ENCODE assay signal across 21 cellular contexts in genomic region chr14:20823859-20824258, GRCh38. TPM values are rescaled to one million over a fixed set of nuclear protein-coding genes. Genes with fewer than 3 reads are reported as not detected.
A peak's percentile ranks its signal among the peaks of the same experiment; 100 is the strongest.
DNase-seq lines count a peak whose midpoint lies in the region; ATAC-seq, FAIRE-seq and TF ChIP-seq lines count a peak whose summit lies in the region.
"Had no signal": no experiment of that assay in that cellular context is flagged by ENCODE, and none has a peak within 500 bp of the region (broad histone marks: within the 10 kb centered on the region; RNA-seq: fewer than 3 reads in every experiment).

No MANE protein-coding gene starts in this region.

- H4K91ac ChIP-seq in H1 (replicated peaks; ENCODE audit: insufficient read length, low read length) = no peak overlapping the region
- H4K91ac ChIP-seq in trophoblast cell (ENCODE audit: low read depth, low read length) = no peak overlapping the region

- no peak for TF ChIP-seq POLR2A in H1 (IDR thresholded peaks at IDR 0.05; ENCODE audit: control extremely low read depth in 1 of 2, low read depth in 2 of 2, low read length in 2 of 2)

- H3K4ac ChIP-seq in H1 (replicated peaks; ENCODE audit: insufficient read length, low read depth, low read length) (no peak overlapping the region), trophoblast cell (ENCODE audit: low read depth, low read length) (no peak overlapping the region)

- 95% methylated on average over 8 of the region's 8 CpGs; no CpG with 5 or more reads in 1 of the 2 experiments for WGBS in H1 (ENCODE audit: extremely low coverage in 1 of 2, insufficient coverage in 1 of 2, insufficient read length in 1 of 2, insufficient replicate concordance in 2 of 2, low coverage in 1 of 2, low lambda C conversion rate in 2 of 2, missing lambda C conversion rate in 1 of 2), 2 experiments
- WGBS in trophoblast cell (ENCODE audit: extremely low coverage, insufficient coverage, insufficient read length) = no CpG with 5 or more reads among the region's 8 CpGs

- H3K23me2 ChIP-seq in H1 (ENCODE audit: low read depth, low read length) = peaks cover 6% of the 10 kb centered on the region

- CTCF ChIA-PET in H1 (lab: Charles Lee; ENCODE audit: partially characterized antibody) = interaction anchor here (1.0 to 1.6 kb wide), 4 partner anchors 35 to 92 kb away, joined by 3 to 4 read pairs (median 4); no protein-coding TSS in a partner anchor

- no peak overlapping the region for H3K56ac ChIP-seq in H1 (replicated peaks; ENCODE audit: insufficient read length, low read depth, low read length)

- no peak overlapping the region for H3K23ac ChIP-seq in H1 (ENCODE audit: insufficient read length)
- H3K23ac ChIP-seq in trophoblast cell (ENCODE audit: low read length) = no peak overlapping the region

- TF ChIP-seq RAD21 in H1 (IDR thresholded peaks at IDR 0.05 in 1 of 2, conservative IDR thresholded peaks at IDR 0.05 in 1 of 2; ENCODE audit: low read depth in 2 of 2, low read length in 2 of 2) = no peak

- H3K9me3 ChIP-seq in H1 (ENCODE audit: insufficient read depth in 2 of 2, low read depth in 1 of 2, low read length in 1 of 2) (no peaks in the 10 kb centered on the region), trophoblast cell (ENCODE audit: insufficient read depth, low read depth, low read length) (peaks cover 7% of the 10 kb centered on the region)

- H3K4me3 ChIP-seq in H1 (ENCODE audit: extremely low read depth in 1 of 4, insufficient read depth in 2 of 4, low read depth in 3 of 4, low read length in 4 of 4) = no peak overlapping the region
- H3K4me3 ChIP-seq in trophoblast cell (ENCODE audit: low read depth, low read length) = no peak overlapping the region

- H4K20me1 ChIP-seq in H1 (replicated peaks in 1 of 2; ENCODE audit: control insufficient read depth in 1 of 2, insufficient read depth in 2 of 2, low read length in 2 of 2) = no peaks in the 10 kb centered on the region

- H4K12ac ChIP-seq in trophoblast cell (ENCODE audit: low read depth, low read length) = no peak overlapping the region

- POLR2A ChIA-PET in H1 (lab: Charles Lee; ENCODE audit: partially characterized antibody) = interaction anchor here (0.5 to 2.3 kb wide), 2 partner anchors 13 to 173 kb away, joined by 4 to 5 read pairs; no protein-coding TSS in a partner anchor

- no peaks in the 10 kb centered on the region for H3K79me1 ChIP-seq in H1 (ENCODE audit: low read depth, low read length)
- H3K79me1 ChIP-seq in trophoblast cell (ENCODE audit: low read length) = peaks cover 4% of the 10 kb centered on the region

- H3K9ac ChIP-seq in H1 (replicated peaks in 1 of 4; ENCODE audit: extremely low read depth in 1 of 4, low read depth in 3 of 4, low read length in 3 of 4) (no peak overlapping the region), trophoblast cell (ENCODE audit: low read length) (no peak overlapping the region)

- H3K18ac ChIP-seq in H1 (ENCODE audit: extremely low read depth, low read length) (no peak overlapping the region), trophoblast cell (ENCODE audit: low read length) (no peak overlapping the region)

- H2BK15ac ChIP-seq in H1 (ENCODE audit: low read length) = no peak overlapping the region

- no peak for TF ChIP-seq EP300 in H1 (IDR thresholded peaks at IDR 0.05; ENCODE audit: borderline replicate concordance in 1 of 2, low read depth in 2 of 2, low read length in 2 of 2)

- H2BK120ac ChIP-seq in H1 (replicated peaks; ENCODE audit: low read depth, low read length) = no peak overlapping the region
- no peak overlapping the region for H2BK120ac ChIP-seq in trophoblast cell (ENCODE audit: insufficient read depth, low read length, poor library complexity)

- DNase-seq in SK-MEL-5 (ENCODE audit: low read depth, low spot score) (peak; percentile 65), H1 (ENCODE audit: low read depth in 1 of 2, low spot score in 2 of 2) (no peak), trophoblast cell (no peak), hippocampal formation (lab: John Stamatoyannopoulos, UW) (no peak)
- DNase-seq: ACHN; CD4-positive, alpha-beta T cell; DMS153; DMS79; GDM1; GOT3; H9 had no signal

- ATAC-seq in HG03571 (IDR thresholded peaks at IDR 0.05; ENCODE audit: unreplicated experiment) (no peak), GM21390 (IDR thresholded peaks at IDR 0.05; ENCODE audit: unreplicated experiment) (no peak)
- ATAC-seq: HepG2 had no signal

- H2AFZ ChIP-seq in H1 (ENCODE audit: low read length) (no peak overlapping the region), trophoblast cell (ENCODE audit: insufficient read depth, low read length, poor library complexity) (no peak overlapping the region)

- H3K14ac ChIP-seq in H1 (ENCODE audit: insufficient read length) (no peak overlapping the region), trophoblast cell (ENCODE audit: low read length) (no peak overlapping the region)

- H3K36me3 ChIP-seq in H1 (ENCODE audit: control insufficient read depth in 2 of 4, insufficient read depth in 4 of 4, low read length in 3 of 4) (peaks cover 0 to 21% (median 3%) of the 10 kb centered on the region in 4 experiments; a peak in 3 of 8 replicates), trophoblast cell (ENCODE audit: control insufficient read depth in 1 of 2, insufficient read depth in 2 of 2, low read length in 2 of 2) (no peaks in the 10 kb centered on the region)

- FAIRE-seq in H1 (lab: Jason Lieb, UNC) = no peak
- FAIRE-seq: A204.1, GM12892, GM18507, HepG2 had no signal

- H3K4me2 ChIP-seq in H1 (ENCODE audit: insufficient read depth in 1 of 2, low read depth in 2 of 2, low read length in 2 of 2) (no peak overlapping the region), trophoblast cell (ENCODE audit: low read length) (no peak overlapping the region)

- no peak overlapping the region for H2BK20ac ChIP-seq in H1 (ENCODE audit: low read length)

- TF ChIP-seq CTCF in H1 (IDR thresholded peaks at IDR 0.05; ENCODE audit: control extremely low read depth in 1 of 3, insufficient read depth in 1 of 3, low read depth in 1 of 3, low read length in 3 of 3) = no peak

- in situ Hi-C loops in SK-MEL-5 (cut with HindIII; ENCODE audit: low pct_unique_long_range_greater_than_20kb, low sequenced_read_pairs) = no loop called here

- H2BK5ac ChIP-seq in H1 (ENCODE audit: low read depth, low read length) (no peak overlapping the region), trophoblast cell (ENCODE audit: low read depth, low read length, poor library complexity) (no peak overlapping the region)

- no peaks in the 10 kb centered on the region for H3K27me3 ChIP-seq in H1 (replicated peaks in 1 of 4; ENCODE audit: control insufficient read depth in 3 of 4, extremely low read depth in 1 of 4, insufficient read depth in 3 of 4, low read length in 3 of 4)
- H3K27me3 ChIP-seq in trophoblast cell (ENCODE audit: insufficient read depth, low read length) = no peaks in the 10 kb centered on the region

- H3K4me1 ChIP-seq in H1 (replicated peaks in 1 of 4; ENCODE audit: control insufficient read depth in 3 of 4, insufficient read depth in 4 of 4, low read length in 3 of 4) (peaks cover 4 to 21% (median 11%) of the 10 kb centered on the region in 4 experiments; a peak in 4 of 7 replicates), trophoblast cell (ENCODE audit: control insufficient read depth in 1 of 2, insufficient read depth in 2 of 2, low read length in 2 of 2) (peaks cover 0 to 7% of the 10 kb centered on the region in 2 experiments)

- H4K8ac ChIP-seq in H1 (ENCODE audit: extremely low read depth, insufficient read depth, low read length) (no peak overlapping the region), trophoblast cell (ENCODE audit: low read depth, low read length) (no peak overlapping the region)

- H3K27ac ChIP-seq in H1 (ENCODE audit: low read depth, low read length) = no peak overlapping the region
- no peak overlapping the region for H3K27ac ChIP-seq in trophoblast cell (ENCODE audit: low read depth, low read length)
- H3K27ac ChIP-seq: C4-2B had no signal

- H3K79me2 ChIP-seq in H1 (ENCODE audit: control insufficient read depth in 1 of 2, insufficient read depth in 2 of 2, low read length in 2 of 2) = peaks cover 0 to 27% of the 10 kb centered on the region in 2 experiments; a peak in 2 of 4 replicates
- H3K79me2 ChIP-seq in trophoblast cell (ENCODE audit: control insufficient read depth, insufficient read depth, low read length, poor library complexity) = no peaks in the 10 kb centered on the region

- 0 out of 2 replicates have a peak overlapping the region, but pooled peaks have one; percentile 75 for H2AK5ac ChIP-seq in H1 (ENCODE audit: low read depth, low read length)
- H2AK5ac ChIP-seq in trophoblast cell (ENCODE audit: low read length) = peak overlapping the region; percentile 21

- no peak overlapping the region for H4K5ac ChIP-seq in H1 (ENCODE audit: insufficient read length, low read depth, low read length)

- H2BK12ac ChIP-seq in H1 (ENCODE audit: low read depth, low read length) (no peak overlapping the region), trophoblast cell (ENCODE audit: low read length) (no peak overlapping the region)

RNA-seq across cellular contexts. Expression of gene RNASE1, which starts 21.2 kb away (rescaled TPM):
- 0.21 TPM in 1 of 2 replicates, not detected in the other for total RNA-seq in SK-MEL-5 (2014; rRNA removed; shearing (Covaris generic))
- 0.18 TPM in 1 of 2 replicates, not detected in the other for polyA plus RNA-seq in SK-MEL-5 (2015; cell fraction: cytosol; rRNA removed)
- not detected in 2 replicates for polyA plus RNA-seq in SK-MEL-5 (2015; cell fraction: nucleus; rRNA removed)
- 2.2 and 3.0 TPM in 2 replicates for total RNA-seq in H1 (2021; fragmentation: NEBNext Ultra II Directional; extraction: Animal tissue kit (Norgen Biotek cat#: 25700))
- polyA plus RNA-seq in H1 (2011; rRNA removed) = 10.2 and 13.4 TPM in 2 replicates
- polyA plus RNA-seq in H1 (2011; cell fraction: cytosol; rRNA removed) = 9.9 TPM
- polyA plus RNA-seq in H1 (2011; cell fraction: nucleus; rRNA removed) = 44.7 TPM
- polyA plus RNA-seq in H1 (2012, experiment 1 of 2) = 5.2 to 10.2 TPM (median 9.3 TPM) in 4 replicates
- 3.0 TPM for polyA plus RNA-seq in H1 (2012, experiment 2 of 2)
- 0.87 TPM for polyA plus RNA-seq in H1 (2013, experiment 1 of 2)
- polyA plus RNA-seq in H1 (2013, experiment 2 of 2) = 0.85 TPM
- polyA minus RNA-seq in H1 (2011; rRNA and poly(A)+ RNA removed) = 6.5 and 7.7 TPM in 2 replicates
- polyA minus RNA-seq in H1 (2011; cell fraction: cytosol; rRNA and poly(A)+ RNA removed) = not detected
- polyA minus RNA-seq in H1 (2011; cell fraction: nucleus; rRNA and poly(A)+ RNA removed) = 3.8 TPM
- polyA plus RNA-seq in trophoblast cell (2013) = 0.81 and 1.2 TPM in 2 replicates
- total RNA-seq: CD4-positive, alpha-beta T cell; HepG2 had no signal
- polyA plus RNA-seq: BJ, HepG2, IgD-negative memory B cell had no signal

RNA-seq across cellular contexts. Expression of gene RNASE6, which starts 42.8 kb away (rescaled TPM):
- total RNA-seq in SK-MEL-5 (2014; rRNA removed; shearing (Covaris generic)) = not detected in 2 replicates
- polyA plus RNA-seq in SK-MEL-5 (2015; cell fraction: cytosol; rRNA removed) = not detected in 2 replicates
- not detected in 2 replicates for polyA plus RNA-seq in SK-MEL-5 (2015; cell fraction: nucleus; rRNA removed)
- total RNA-seq in H1 (2021; fragmentation: NEBNext Ultra II Directional; extraction: Animal tissue kit (Norgen Biotek cat#: 25700)) = not detected in 2 replicates
- 0.12 TPM in 1 of 2 replicates, not detected in the other for polyA plus RNA-seq in H1 (2011; rRNA removed)
- polyA plus RNA-seq in H1 (2011; cell fraction: cytosol; rRNA removed) = not detected
- not detected for polyA plus RNA-seq in H1 (2011; cell fraction: nucleus; rRNA removed)
- polyA plus RNA-seq in H1 (2012, experiment 1 of 2) = not detected in 4 replicates
- polyA plus RNA-seq in H1 (2012, experiment 2 of 2) = 0.25 TPM
- polyA plus RNA-seq in H1 (2013, experiment 1 of 2) = 0.22 TPM
- polyA plus RNA-seq in H1 (2013, experiment 2 of 2) = 0.42 TPM
- polyA minus RNA-seq in H1 (2011; rRNA and poly(A)+ RNA removed) = not detected in 2 replicates
- not detected for polyA minus RNA-seq in H1 (2011; cell fraction: cytosol; rRNA and poly(A)+ RNA removed)
- polyA minus RNA-seq in H1 (2011; cell fraction: nucleus; rRNA and poly(A)+ RNA removed) = not detected
- 1.1 TPM in 2 replicates for polyA plus RNA-seq in trophoblast cell (2013)
- total RNA-seq: H9, HepG2 had no signal
- polyA plus RNA-seq: BJ, HepG2 had no signal

RNA-seq across cellular contexts. Expression of gene EDDM3B, which starts 55.7 kb away (rescaled TPM):
- total RNA-seq in SK-MEL-5 (2014; rRNA removed; shearing (Covaris generic)) = not detected in 2 replicates
- polyA plus RNA-seq in SK-MEL-5 (2015; cell fraction: cytosol; rRNA removed) = not detected in 2 replicates
- polyA plus RNA-seq in SK-MEL-5 (2015; cell fraction: nucleus; rRNA removed) = not detected in 2 replicates
- total RNA-seq in H1 (2021; fragmentation: NEBNext Ultra II Directional; extraction: Animal tissue kit (Norgen Biotek cat#: 25700)) = not detected in 2 replicates
- polyA plus RNA-seq in H1 (2011; rRNA removed) = not detected in 2 replicates
- not detected for polyA plus RNA-seq in H1 (2011; cell fraction: cytosol; rRNA removed)
- polyA plus RNA-seq in H1 (2011; cell fraction: nucleus; rRNA removed) = not detected
- polyA plus RNA-seq in H1 (2012, experiment 1 of 2) = not detected in 4 replicates
- polyA plus RNA-seq in H1 (2012, experiment 2 of 2) = not detected
- not detected for polyA plus RNA-seq in H1 (2013, experiment 1 of 2)
- not detected for polyA plus RNA-seq in H1 (2013, experiment 2 of 2)
- polyA minus RNA-seq in H1 (2011; rRNA and poly(A)+ RNA removed) = not detected in 2 replicates
- not detected for polyA minus RNA-seq in H1 (2011; cell fraction: cytosol; rRNA and poly(A)+ RNA removed)
- not detected for polyA minus RNA-seq in H1 (2011; cell fraction: nucleus; rRNA and poly(A)+ RNA removed)
- polyA plus RNA-seq in trophoblast cell (2013) = 0.46 and 0.48 TPM in 2 replicates
- total RNA-seq: CD4-positive, alpha-beta T cell; Daoy; H9; HepG2 had no signal
- polyA plus RNA-seq: BJ, HepG2, IgD-negative memory B cell had no signal
